1 cellular context compared by ENCODE assay signal in the genomic region with DNA sequence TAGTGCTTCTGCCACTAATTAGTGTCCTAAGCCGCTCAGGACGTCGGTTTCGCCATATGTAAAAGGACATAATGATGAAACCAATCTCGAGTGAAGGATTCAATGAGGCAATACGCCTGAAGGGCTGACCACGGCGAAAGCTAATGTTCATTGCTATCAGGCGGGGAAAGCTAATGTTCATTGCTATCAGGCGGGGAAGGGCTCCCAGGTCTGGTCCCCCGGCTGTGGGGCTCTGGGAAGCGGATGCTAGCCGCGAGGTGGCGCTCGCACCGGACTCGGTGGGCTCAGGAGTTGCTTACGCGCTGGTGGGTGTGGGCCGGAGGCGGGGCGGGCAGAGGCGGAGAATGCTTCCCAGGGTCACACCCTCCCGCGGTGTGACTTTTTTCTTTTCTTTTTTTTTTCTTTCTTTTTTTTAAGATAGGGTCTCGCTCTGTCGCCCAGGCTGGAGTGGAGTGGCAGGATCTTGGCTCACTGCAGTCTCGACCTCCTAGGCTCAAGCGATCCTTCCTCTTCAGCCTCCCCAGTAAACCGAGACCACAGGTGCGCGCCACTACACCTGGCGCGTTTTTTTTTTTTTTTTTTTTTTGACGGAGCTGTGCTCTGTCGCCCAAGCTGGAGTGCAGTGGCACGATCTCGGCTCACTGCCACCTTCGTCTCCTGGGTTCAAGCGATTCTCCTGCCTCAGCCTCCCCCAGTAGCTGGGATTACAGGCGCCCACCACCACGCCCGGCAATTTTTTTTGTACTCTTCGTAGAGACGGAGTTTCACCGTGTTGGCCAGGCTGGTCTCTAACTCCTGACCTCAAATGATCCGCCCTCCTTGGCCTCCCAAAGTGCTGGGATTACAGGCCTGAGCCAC.
TF ChIP-seq lines count a peak whose summit lies in the region.

No MANE protein-coding gene starts in this region.

TF ChIP-seq in neural cell, 6 proteins besides CTCF, POLR2A, EP300 and RAD21:
- peak; percentile 69 for TF ChIP-seq SMC3 (conservative IDR thresholded peaks at IDR 0.05; ENCODE audit: poor library complexity)
- TF ChIP-seq, protein P1, sequence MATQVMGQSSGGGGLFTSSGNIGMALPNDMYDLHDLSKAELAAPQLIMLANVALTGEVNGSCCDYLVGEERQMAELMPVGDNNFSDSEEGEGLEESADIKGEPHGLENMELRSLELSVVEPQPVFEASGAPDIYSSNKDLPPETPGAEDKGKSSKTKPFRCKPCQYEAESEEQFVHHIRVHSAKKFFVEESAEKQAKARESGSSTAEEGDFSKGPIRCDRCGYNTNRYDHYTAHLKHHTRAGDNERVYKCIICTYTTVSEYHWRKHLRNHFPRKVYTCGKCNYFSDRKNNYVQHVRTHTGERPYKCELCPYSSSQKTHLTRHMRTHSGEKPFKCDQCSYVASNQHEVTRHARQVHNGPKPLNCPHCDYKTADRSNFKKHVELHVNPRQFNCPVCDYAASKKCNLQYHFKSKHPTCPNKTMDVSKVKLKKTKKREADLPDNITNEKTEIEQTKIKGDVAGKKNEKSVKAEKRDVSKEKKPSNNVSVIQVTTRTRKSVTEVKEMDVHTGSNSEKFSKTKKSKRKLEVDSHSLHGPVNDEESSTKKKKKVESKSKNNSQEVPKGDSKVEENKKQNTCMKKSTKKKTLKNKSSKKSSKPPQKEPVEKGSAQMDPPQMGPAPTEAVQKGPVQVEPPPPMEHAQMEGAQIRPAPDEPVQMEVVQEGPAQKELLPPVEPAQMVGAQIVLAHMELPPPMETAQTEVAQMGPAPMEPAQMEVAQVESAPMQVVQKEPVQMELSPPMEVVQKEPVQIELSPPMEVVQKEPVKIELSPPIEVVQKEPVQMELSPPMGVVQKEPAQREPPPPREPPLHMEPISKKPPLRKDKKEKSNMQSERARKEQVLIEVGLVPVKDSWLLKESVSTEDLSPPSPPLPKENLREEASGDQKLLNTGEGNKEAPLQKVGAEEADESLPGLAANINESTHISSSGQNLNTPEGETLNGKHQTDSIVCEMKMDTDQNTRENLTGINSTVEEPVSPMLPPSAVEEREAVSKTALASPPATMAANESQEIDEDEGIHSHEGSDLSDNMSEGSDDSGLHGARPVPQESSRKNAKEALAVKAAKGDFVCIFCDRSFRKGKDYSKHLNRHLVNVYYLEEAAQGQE (IDR thresholded peaks at IDR 0.05; ENCODE audit: borderline replicate concordance) = no peak
